Comparison of ENCODE assay signal across 9 cellular contexts in the genomic region with DNA sequence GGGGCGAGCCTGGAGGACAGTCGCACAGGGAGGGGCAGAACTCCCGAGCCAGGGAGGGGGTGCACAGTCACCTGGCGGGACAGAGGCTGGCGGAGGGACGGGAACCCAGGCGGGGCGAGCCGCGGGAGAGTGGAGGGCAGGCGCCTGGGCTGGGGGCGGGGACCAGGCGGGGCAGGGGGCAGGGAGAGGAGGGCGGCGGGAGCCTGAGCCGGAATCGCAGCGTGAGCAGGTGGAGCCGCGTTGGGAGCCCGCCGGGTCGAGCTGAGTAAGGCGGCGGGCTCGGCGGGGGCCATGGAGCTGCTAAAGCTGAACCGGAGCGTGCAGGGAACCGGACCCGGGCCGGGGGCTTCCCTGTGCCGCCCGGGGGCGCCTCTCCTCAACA. TPM values are rescaled to one million over a fixed set of nuclear protein-coding genes. Genes with fewer than 3 reads are reported as not detected.
DNase-seq lines count a peak whose midpoint lies in the region; ATAC-seq, FAIRE-seq and TF ChIP-seq lines count a peak whose summit lies in the region.
"Had no signal": no experiment of that assay in that cellular context is flagged by ENCODE, and none has a peak within 500 bp of the region (broad histone marks: within the 10 kb centered on the region; RNA-seq: fewer than 3 reads in every experiment).

TSS of gene CCKBR (plus strand) at position 201 of the 382 bp plus-strand sequence. CDS start at position 292, 91 bp downstream.

- no peaks in the 10 kb centered on the region for H3K36me3 ChIP-seq in CD4-positive, alpha-beta memory T cell (ENCODE audit: insufficient read depth, low read length)
- H3K36me3 ChIP-seq in mesenchymal stem cell (ENCODE audit: control insufficient read depth in 1 of 2, insufficient read depth in 2 of 2, low read depth in 1 of 2, low read length in 2 of 2) (no peaks in the 10 kb centered on the region), transverse colon (no peaks in the 10 kb centered on the region)

- H3K9me3 ChIP-seq in CD4-positive, alpha-beta memory T cell (ENCODE audit: control insufficient read depth in 1 of 2, low read length in 2 of 2), result no peaks in the 10 kb centered on the region
- H3K9me3 ChIP-seq in mesenchymal stem cell (ENCODE audit: control insufficient read depth, low read length) (no peaks in the 10 kb centered on the region), transverse colon (no peaks in the 10 kb centered on the region)

- H3K27ac ChIP-seq in CD4-positive, alpha-beta memory T cell (ENCODE audit: low read depth, low read length), result no peak within 1 kb of the TSS
- no peak within 1 kb of the TSS for H3K27ac ChIP-seq in mesenchymal stem cell (ENCODE audit: low read length, poor library complexity, severe bottlenecking)
- H3K27ac ChIP-seq in transverse colon, result no peak within 1 kb of the TSS
- H3K27ac ChIP-seq: VCaP had no signal

- H2BK15ac ChIP-seq in mesenchymal stem cell (ENCODE audit: low read depth, poor library complexity, severe bottlenecking), result no peak within 1 kb of the TSS

- no peak for TF ChIP-seq CTCF in transverse colon (IDR thresholded peaks at IDR 0.05)

- H3K23ac ChIP-seq in mesenchymal stem cell (ENCODE audit: low read length in 2 of 2), result peak within 1 kb of the TSS in 1 of 2 experiments; percentile 27

- peak within 1 kb of the TSS in 1 of 2 donors; percentile 23 for H3K4me3 ChIP-seq in CD4-positive, alpha-beta memory T cell (ENCODE audit: low read length in 2 of 2)
- H3K4me3 ChIP-seq in mesenchymal stem cell (ENCODE audit: insufficient read depth in 1 of 2, low read depth in 1 of 2, low read length in 2 of 2) (peak within 1 kb of the TSS; percentile 43 to 73), transverse colon (peak within 1 kb of the TSS; percentile 3 to 49 (median 18))

- H2AK5ac ChIP-seq in mesenchymal stem cell (ENCODE audit: low read length, severe bottlenecking), result no peak within 1 kb of the TSS

- no peak within 1 kb of the TSS for H3K4ac ChIP-seq in mesenchymal stem cell (ENCODE audit: low read depth in 1 of 2, low read length in 2 of 2)

- in situ Hi-C loops in transverse colon (cut with MboI; ENCODE audit: low pct_ligation_motif_present in 1 of 4, low pct_unique_long_range_greater_than_20kb in 1 of 4, low sequenced_read_pairs in 3 of 4), result no loop called here

- no peak within 1 kb of the TSS for H2BK12ac ChIP-seq in mesenchymal stem cell (ENCODE audit: low read length in 2 of 2)

- WGBS in mesenchymal stem cell, result 1% methylated on average over 26 of the region's 35 CpGs
- 0 to 5% methylated on average over 12 to 34 of the region's 35 CpGs for WGBS in transverse colon (ENCODE audit: low coverage in 1 of 2), 2 donors

- H3K18ac ChIP-seq in mesenchymal stem cell (ENCODE audit: low read depth in 1 of 2, low read length in 2 of 2), result no peak within 1 kb of the TSS

- H3K4me1 Mint-ChIP-seq in CD4-positive, alpha-beta memory T cell, result peaks cover 0 to 11% (median 5%) of the 10 kb centered on the region in 4 donors
- H3K4me1 Mint-ChIP-seq in central memory CD8-positive, alpha-beta T cell, result no peaks in the 10 kb centered on the region

- H3K4me3 Mint-ChIP-seq in CD4-positive, alpha-beta memory T cell, result peak within 1 kb of the TSS; percentile 73 to 86 (median 83)
- H3K4me3 Mint-ChIP-seq in central memory CD8-positive, alpha-beta T cell, result no peak within 1 kb of the TSS

- CTCF ChIA-PET in CD4-positive, alpha-beta memory T cell (lab: Charles Lee; ENCODE audit: partially characterized antibody), result interaction anchor here (1.6 to 2.1 kb wide), 3 partner anchors 8 to 104 kb away, joined by 5 to 9 read pairs (median 5); no protein-coding TSS in a partner anchor

- peaks cover 21% of the 10 kb centered on the region for H3K27me3 ChIP-seq in CD4-positive, alpha-beta memory T cell (ENCODE audit: insufficient read depth, low read length)
- H3K27me3 ChIP-seq in mesenchymal stem cell (ENCODE audit: control insufficient read depth in 1 of 2, insufficient read depth in 1 of 2, low read length in 2 of 2) (peaks cover 69 to 70% of the 10 kb centered on the region in 2 experiments), transverse colon (peaks cover 62% of the 10 kb centered on the region)

- no peak for FAIRE-seq in GM12891 (lab: Jason Lieb, UNC)

- H3K79me1 ChIP-seq in mesenchymal stem cell (replicated peaks; ENCODE audit: low read length, poor library complexity, severe bottlenecking), result no peaks in the 10 kb centered on the region

- POLR2A ChIA-PET in CD4-positive, alpha-beta memory T cell (lab: Charles Lee; ENCODE audit: partially characterized antibody), result interaction anchor here (1.7 kb wide), 1 partner anchor 25 kb away, joined by 8 read pairs; no protein-coding TSS in a partner anchor

- H3K27ac Mint-ChIP-seq in CD4-positive, alpha-beta memory T cell, result peak within 1 kb of the TSS in 2 of 7 donors; percentile 31 to 54
- H3K27ac Mint-ChIP-seq in central memory CD8-positive, alpha-beta T cell (ENCODE audit: low read depth), result no peak within 1 kb of the TSS

- peak within 1 kb of the TSS in 1 of 2 experiments; percentile 51 for H3K14ac ChIP-seq in mesenchymal stem cell (ENCODE audit: low read length in 2 of 2)

- H2BK5ac ChIP-seq in mesenchymal stem cell (ENCODE audit: low read depth, low read length, poor library complexity, severe bottlenecking), result no peak within 1 kb of the TSS

- H4K8ac ChIP-seq in mesenchymal stem cell (ENCODE audit: low read length), result peak within 1 kb of the TSS; percentile 51

- peaks cover 11% of the 10 kb centered on the region for H3K4me1 ChIP-seq in CD4-positive, alpha-beta memory T cell (ENCODE audit: insufficient read depth, low read length)
- H3K4me1 ChIP-seq in mesenchymal stem cell (ENCODE audit: control insufficient read depth, insufficient read depth, low read depth, low read length), result peaks cover 14% of the 10 kb centered on the region
- peaks cover 5 to 18% (median 16%) of the 10 kb centered on the region in 4 donors for H3K4me1 ChIP-seq in transverse colon

- DNase-seq in CD4-positive, alpha-beta memory T cell, result peak; percentile 9 to 53 (median 23)
- DNase-seq in NCI-H524 treated with DMSO at 0.1 percent for 48 hours (lab: John Stamatoyannopoulos, UW) (peak; percentile 6), mesenchymal stem cell (no peak), transverse colon (peak; percentile 23), germinal center (ENCODE audit: low spot score) (no peak), GM12891 (ENCODE audit: insufficient read length, low spot score) (no peak)
- no peak for DNase-seq in central memory CD8-positive, alpha-beta T cell (ENCODE audit: low spot score in 2 of 2)

- no peak within 1 kb of the TSS for H2AFZ ChIP-seq in mesenchymal stem cell (ENCODE audit: low read depth, low read length)

- no peaks in the 10 kb centered on the region for H3K36me3 Mint-ChIP-seq in CD4-positive, alpha-beta memory T cell
- peaks cover 8% of the 10 kb centered on the region for H3K36me3 Mint-ChIP-seq in central memory CD8-positive, alpha-beta T cell (ENCODE audit: insufficient read depth)

- no peak for TF ChIP-seq EP300 in transverse colon (IDR thresholded peaks at IDR 0.05; ENCODE audit: low read depth)

- H2BK120ac ChIP-seq in mesenchymal stem cell (ENCODE audit: low read depth, low read length), result no peak within 1 kb of the TSS

- no peaks in the 10 kb centered on the region for H3K9me3 Mint-ChIP-seq in CD4-positive, alpha-beta memory T cell
- H3K9me3 Mint-ChIP-seq in central memory CD8-positive, alpha-beta T cell, result no peaks in the 10 kb centered on the region

- TF ChIP-seq POLR2A in transverse colon (IDR thresholded peaks at IDR 0.05) (no peak), GM12891 (IDR thresholded peaks at IDR 0.05; ENCODE audit: low read depth, low read length) (no peak)

- peak; percentile 53 for ATAC-seq in central memory CD8-positive, alpha-beta T cell (replicated peaks; ENCODE audit: extremely low read depth, poor library complexity, severe bottlenecking)
- ATAC-seq in HG02798 (IDR thresholded peaks at IDR 0.05; ENCODE audit: poor library complexity, unreplicated experiment), result no peak

- H3K27me3 Mint-ChIP-seq in CD4-positive, alpha-beta memory T cell, result peaks cover 8 to 18% of the 10 kb centered on the region in 2 donors
- peaks cover 6% of the 10 kb centered on the region for H3K27me3 Mint-ChIP-seq in central memory CD8-positive, alpha-beta T cell

- H3K4me2 ChIP-seq in mesenchymal stem cell (ENCODE audit: low read length, poor library complexity, severe bottlenecking), result peak within 1 kb of the TSS; percentile 96

- intact Hi-C loops in CD4-positive, alpha-beta memory T cell (cut with micrococcal nuclease), result loop anchor here (2.0 to 10.0 kb wide), 2 partner anchors 25 to 185 kb away; partner anchors contain the start of genes FHIP1B and HPX
- intact Hi-C loops in transverse colon (cut with DNase I; ENCODE audit: low total_unique reads), result no loop called here

- peak within 1 kb of the TSS; percentile 5 for H3K9ac ChIP-seq in mesenchymal stem cell (ENCODE audit: low read length)

- H4K91ac ChIP-seq in mesenchymal stem cell (ENCODE audit: low read length), result no peak within 1 kb of the TSS

TF ChIP-seq in GM12891, 5 proteins besides CTCF, POLR2A, EP300 and RAD21:
- TF ChIP-seq POLR2AphosphoS5 (IDR thresholded peaks at IDR 0.05; ENCODE audit: low read depth, low read length), result no peak

RNA-seq across cellular contexts. Expression of gene CCKBR, which starts in this region (rescaled TPM):
- total RNA-seq in CD4-positive, alpha-beta memory T cell, result not detected
- not detected for polyA plus RNA-seq in CD4-positive, alpha-beta memory T cell
- not detected for polyA plus RNA-seq in mesenchymal stem cell (2013, experiment 1 of 2)
- not detected for polyA plus RNA-seq in mesenchymal stem cell (2013, experiment 2 of 2)
- total RNA-seq in transverse colon, result under 1 TPM in 1 of 4 donors, not detected in 3; 0.48 TPM
- not detected for polyA plus RNA-seq in GM12891 (2012; ENCODE audit: low read depth, missing spikeins)

Comparison
In these comparisons a context has a peak if more than half of its experiments do, and no peak if none do; other contexts are left out.
1. Peak in DNase-seq in CD4-positive, alpha-beta memory T cell; RNA of the gene not detected or under 1 TPM.
2. Peak in DNase-seq and H3K4me3 ChIP-seq in transverse colon; RNA of the gene not detected or under 1 TPM.